In the genomic region with DNA sequence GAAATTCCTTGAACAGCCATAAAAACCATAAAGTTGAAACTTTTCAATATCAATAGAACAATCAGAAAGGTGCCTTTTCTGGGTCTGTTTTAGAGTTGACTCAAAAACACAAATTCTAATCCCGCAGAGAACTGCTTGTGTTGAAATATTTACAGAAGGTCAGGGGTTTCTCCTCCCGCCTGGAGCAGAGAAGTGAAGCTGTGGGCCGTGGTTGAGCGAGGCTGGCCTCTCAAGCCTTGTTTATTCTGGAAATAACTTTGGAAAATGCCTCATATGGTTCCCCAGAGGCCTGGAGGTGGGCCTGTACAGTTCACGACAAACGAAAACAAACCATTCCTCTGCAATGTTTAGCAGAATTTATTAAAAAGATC, we compare ENCODE assay signal across 1 cellular context.
TF ChIP-seq lines count a peak whose summit lies in the region.

No MANE protein-coding gene starts in this region.

TF ChIP-seq in HepG2, 621 proteins besides CTCF, POLR2A, EP300 and RAD21 (continued from another document and continues in another):
- TF ChIP-seq, protein P1, sequence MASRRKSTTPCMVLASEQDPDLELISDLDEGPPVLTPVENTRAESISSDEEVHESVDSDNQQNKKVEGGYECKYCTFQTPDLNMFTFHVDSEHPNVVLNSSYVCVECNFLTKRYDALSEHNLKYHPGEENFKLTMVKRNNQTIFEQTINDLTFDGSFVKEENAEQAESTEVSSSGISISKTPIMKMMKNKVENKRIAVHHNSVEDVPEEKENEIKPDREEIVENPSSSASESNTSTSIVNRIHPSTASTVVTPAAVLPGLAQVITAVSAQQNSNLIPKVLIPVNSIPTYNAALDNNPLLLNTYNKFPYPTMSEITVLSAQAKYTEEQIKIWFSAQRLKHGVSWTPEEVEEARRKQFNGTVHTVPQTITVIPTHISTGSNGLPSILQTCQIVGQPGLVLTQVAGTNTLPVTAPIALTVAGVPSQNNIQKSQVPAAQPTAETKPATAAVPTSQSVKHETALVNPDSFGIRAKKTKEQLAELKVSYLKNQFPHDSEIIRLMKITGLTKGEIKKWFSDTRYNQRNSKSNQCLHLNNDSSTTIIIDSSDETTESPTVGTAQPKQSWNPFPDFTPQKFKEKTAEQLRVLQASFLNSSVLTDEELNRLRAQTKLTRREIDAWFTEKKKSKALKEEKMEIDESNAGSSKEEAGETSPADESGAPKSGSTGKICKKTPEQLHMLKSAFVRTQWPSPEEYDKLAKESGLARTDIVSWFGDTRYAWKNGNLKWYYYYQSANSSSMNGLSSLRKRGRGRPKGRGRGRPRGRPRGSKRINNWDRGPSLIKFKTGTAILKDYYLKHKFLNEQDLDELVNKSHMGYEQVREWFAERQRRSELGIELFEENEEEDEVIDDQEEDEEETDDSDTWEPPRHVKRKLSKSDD (CRISPR knock-in tag; IDR thresholded peaks at IDR 0.05; ENCODE audit: low read depth), result no peak
- TF ChIP-seq PITX1 (CRISPR knock-in tag; IDR thresholded peaks at IDR 0.05) (peak; percentile 86), DMAP1 (CRISPR knock-in tag; IDR thresholded peaks at IDR 0.05) (no peak; the same call in 1 of the 2 replicates), ZNF567 (CRISPR knock-in tag; IDR thresholded peaks at IDR 0.05; ENCODE audit: borderline replicate concordance) (no peak), GATA4 (IDR thresholded peaks at IDR 0.05; ENCODE audit: borderline replicate concordance, low read depth) (no peak; the same call in 1 of the 2 replicates), TOPORS (CRISPR knock-in tag; IDR thresholded peaks at IDR 0.05) (no peak), DZIP1 (CRISPR knock-in tag; IDR thresholded peaks at IDR 0.05) (no peak), ZNF629 (CRISPR knock-in tag; conservative IDR thresholded peaks at IDR 0.05) (no peak), NR2F2 (IDR thresholded peaks at IDR 0.05; ENCODE audit: borderline replicate concordance, low read depth) (peak; percentile 84), BRCA1 (CRISPR knock-in tag; IDR thresholded peaks at IDR 0.05) (no peak), MAX (IDR thresholded peaks at IDR 0.05) (no peak; the same call in 1 of the 2 replicates), ONECUT2 (CRISPR knock-in tag; IDR thresholded peaks at IDR 0.05) (no peak), SP5 (CRISPR knock-in tag; IDR thresholded peaks at IDR 0.05; ENCODE audit: borderline replicate concordance, low read depth) (peak; percentile 30; the same call in 1 of the 2 replicates), MED13 (CRISPR knock-in tag; IDR thresholded peaks at IDR 0.05) (no peak), ZNF790 (CRISPR knock-in tag; IDR thresholded peaks at IDR 0.05; ENCODE audit: borderline replicate concordance) (no peak), MATR3 (CRISPR knock-in tag; IDR thresholded peaks at IDR 0.05) (no peak), ZNF317 (CRISPR knock-in tag; IDR thresholded peaks at IDR 0.05) (0 out of 2 replicates have a peak, but pooled peaks have one; percentile 42), SNAPC2 (CRISPR knock-in tag; IDR thresholded peaks at IDR 0.05) (no peak), ZFYVE20 (CRISPR knock-in tag; IDR thresholded peaks at IDR 0.05; ENCODE audit: borderline replicate concordance, low read depth) (no peak), CCAR2 (optimal IDR thresholded peaks at IDR 0.05; ENCODE audit: low read depth, low read length) (no peak), HNRNPH1 (optimal IDR thresholded peaks at IDR 0.05; ENCODE audit: low read depth, low read length) (no peak), THYN1 (CRISPR knock-in tag; IDR thresholded peaks at IDR 0.05; ENCODE audit: borderline replicate concordance, low read depth) (no peak), TBX2 (CRISPR knock-in tag; IDR thresholded peaks at IDR 0.05; ENCODE audit: borderline replicate concordance) (peak; percentile 45; the same call in 1 of the 2 replicates), IKZF5 (CRISPR knock-in tag; IDR thresholded peaks at IDR 0.05) (0 out of 2 replicates have a peak, but pooled peaks have one; percentile 57), ZNF878 (CRISPR knock-in tag; IDR thresholded peaks at IDR 0.05) (no peak), MTF1 (CRISPR knock-in tag; IDR thresholded peaks at IDR 0.05) (no peak), ZSCAN31 (CRISPR knock-in tag; IDR thresholded peaks at IDR 0.05; ENCODE audit: low read depth) (no peak), ZNF232 (CRISPR knock-in tag; IDR thresholded peaks at IDR 0.05; ENCODE audit: borderline replicate concordance) (no peak), ZNF773 (CRISPR knock-in tag; IDR thresholded peaks at IDR 0.05; ENCODE audit: borderline replicate concordance) (no peak), ZNF274 (CRISPR knock-in tag; IDR thresholded peaks at IDR 0.05) (no peak), ZNF558 (CRISPR knock-in tag; IDR thresholded peaks at IDR 0.05; ENCODE audit: borderline replicate concordance) (no peak), AHR (CRISPR knock-in tag; IDR thresholded peaks at IDR 0.05) (no peak), SRF (IDR thresholded peaks at IDR 0.05; ENCODE audit: low read depth, low read length) (peak; percentile 49; the same call in 1 of the 2 replicates), UBTF (CRISPR knock-in tag; IDR thresholded peaks at IDR 0.05) (no peak), U2AF1 (optimal IDR thresholded peaks at IDR 0.05; ENCODE audit: low read depth, low read length) (no peak), SUZ12 (IDR thresholded peaks at IDR 0.05; ENCODE audit: low read depth, low read length) (no peak), KMT2B (CRISPR knock-in tag; IDR thresholded peaks at IDR 0.05) (no peak), ZNF839 (CRISPR knock-in tag; IDR thresholded peaks at IDR 0.05; ENCODE audit: borderline replicate concordance) (no peak), BRD4 (CRISPR knock-in tag; IDR thresholded peaks at IDR 0.05) (no peak), ZBTB38 (CRISPR knock-in tag; IDR thresholded peaks at IDR 0.05) (no peak), NR3C1 (CRISPR knock-in tag; IDR thresholded peaks at IDR 0.05) (no peak)
- TF ChIP-seq, protein P2, sequence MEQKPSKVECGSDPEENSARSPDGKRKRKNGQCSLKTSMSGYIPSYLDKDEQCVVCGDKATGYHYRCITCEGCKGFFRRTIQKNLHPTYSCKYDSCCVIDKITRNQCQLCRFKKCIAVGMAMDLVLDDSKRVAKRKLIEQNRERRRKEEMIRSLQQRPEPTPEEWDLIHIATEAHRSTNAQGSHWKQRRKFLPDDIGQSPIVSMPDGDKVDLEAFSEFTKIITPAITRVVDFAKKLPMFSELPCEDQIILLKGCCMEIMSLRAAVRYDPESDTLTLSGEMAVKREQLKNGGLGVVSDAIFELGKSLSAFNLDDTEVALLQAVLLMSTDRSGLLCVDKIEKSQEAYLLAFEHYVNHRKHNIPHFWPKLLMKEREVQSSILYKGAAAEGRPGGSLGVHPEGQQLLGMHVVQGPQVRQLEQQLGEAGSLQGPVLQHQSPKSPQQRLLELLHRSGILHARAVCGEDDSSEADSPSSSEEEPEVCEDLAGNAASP (CRISPR knock-in tag; IDR thresholded peaks at IDR 0.05; ENCODE audit: borderline replicate concordance), result 0 out of 2 replicates have a peak, but pooled peaks have one; percentile 48
- TF ChIP-seq, protein P3, sequence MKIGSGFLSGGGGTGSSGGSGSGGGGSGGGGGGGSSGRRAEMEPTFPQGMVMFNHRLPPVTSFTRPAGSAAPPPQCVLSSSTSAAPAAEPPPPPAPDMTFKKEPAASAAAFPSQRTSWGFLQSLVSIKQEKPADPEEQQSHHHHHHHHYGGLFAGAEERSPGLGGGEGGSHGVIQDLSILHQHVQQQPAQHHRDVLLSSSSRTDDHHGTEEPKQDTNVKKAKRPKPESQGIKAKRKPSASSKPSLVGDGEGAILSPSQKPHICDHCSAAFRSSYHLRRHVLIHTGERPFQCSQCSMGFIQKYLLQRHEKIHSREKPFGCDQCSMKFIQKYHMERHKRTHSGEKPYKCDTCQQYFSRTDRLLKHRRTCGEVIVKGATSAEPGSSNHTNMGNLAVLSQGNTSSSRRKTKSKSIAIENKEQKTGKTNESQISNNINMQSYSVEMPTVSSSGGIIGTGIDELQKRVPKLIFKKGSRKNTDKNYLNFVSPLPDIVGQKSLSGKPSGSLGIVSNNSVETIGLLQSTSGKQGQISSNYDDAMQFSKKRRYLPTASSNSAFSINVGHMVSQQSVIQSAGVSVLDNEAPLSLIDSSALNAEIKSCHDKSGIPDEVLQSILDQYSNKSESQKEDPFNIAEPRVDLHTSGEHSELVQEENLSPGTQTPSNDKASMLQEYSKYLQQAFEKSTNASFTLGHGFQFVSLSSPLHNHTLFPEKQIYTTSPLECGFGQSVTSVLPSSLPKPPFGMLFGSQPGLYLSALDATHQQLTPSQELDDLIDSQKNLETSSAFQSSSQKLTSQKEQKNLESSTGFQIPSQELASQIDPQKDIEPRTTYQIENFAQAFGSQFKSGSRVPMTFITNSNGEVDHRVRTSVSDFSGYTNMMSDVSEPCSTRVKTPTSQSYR (CRISPR knock-in tag; IDR thresholded peaks at IDR 0.05; ENCODE audit: borderline replicate concordance), result no peak
- TF ChIP-seq, protein P4, sequence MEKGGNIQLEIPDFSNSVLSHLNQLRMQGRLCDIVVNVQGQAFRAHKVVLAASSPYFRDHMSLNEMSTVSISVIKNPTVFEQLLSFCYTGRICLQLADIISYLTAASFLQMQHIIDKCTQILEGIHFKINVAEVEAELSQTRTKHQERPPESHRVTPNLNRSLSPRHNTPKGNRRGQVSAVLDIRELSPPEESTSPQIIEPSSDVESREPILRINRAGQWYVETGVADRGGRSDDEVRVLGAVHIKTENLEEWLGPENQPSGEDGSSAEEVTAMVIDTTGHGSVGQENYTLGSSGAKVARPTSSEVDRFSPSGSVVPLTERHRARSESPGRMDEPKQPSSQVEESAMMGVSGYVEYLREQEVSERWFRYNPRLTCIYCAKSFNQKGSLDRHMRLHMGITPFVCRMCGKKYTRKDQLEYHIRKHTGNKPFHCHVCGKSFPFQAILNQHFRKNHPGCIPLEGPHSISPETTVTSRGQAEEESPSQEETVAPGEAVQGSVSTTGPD (CRISPR knock-in tag; IDR thresholded peaks at IDR 0.05), result no peak
- TF ChIP-seq, protein P5, sequence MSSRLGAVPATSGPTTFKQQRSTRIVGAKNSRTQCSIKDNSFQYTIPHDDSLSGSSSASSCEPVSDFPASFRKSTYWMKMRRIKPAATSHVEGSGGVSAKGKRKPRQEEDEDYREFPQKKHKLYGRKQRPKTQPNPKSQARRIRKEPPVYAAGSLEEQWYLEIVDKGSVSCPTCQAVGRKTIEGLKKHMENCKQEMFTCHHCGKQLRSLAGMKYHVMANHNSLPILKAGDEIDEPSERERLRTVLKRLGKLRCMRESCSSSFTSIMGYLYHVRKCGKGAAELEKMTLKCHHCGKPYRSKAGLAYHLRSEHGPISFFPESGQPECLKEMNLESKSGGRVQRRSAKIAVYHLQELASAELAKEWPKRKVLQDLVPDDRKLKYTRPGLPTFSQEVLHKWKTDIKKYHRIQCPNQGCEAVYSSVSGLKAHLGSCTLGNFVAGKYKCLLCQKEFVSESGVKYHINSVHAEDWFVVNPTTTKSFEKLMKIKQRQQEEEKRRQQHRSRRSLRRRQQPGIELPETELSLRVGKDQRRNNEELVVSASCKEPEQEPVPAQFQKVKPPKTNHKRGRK (CRISPR knock-in tag; IDR thresholded peaks at IDR 0.05), result no peak
- TF ChIP-seq, protein P6, sequence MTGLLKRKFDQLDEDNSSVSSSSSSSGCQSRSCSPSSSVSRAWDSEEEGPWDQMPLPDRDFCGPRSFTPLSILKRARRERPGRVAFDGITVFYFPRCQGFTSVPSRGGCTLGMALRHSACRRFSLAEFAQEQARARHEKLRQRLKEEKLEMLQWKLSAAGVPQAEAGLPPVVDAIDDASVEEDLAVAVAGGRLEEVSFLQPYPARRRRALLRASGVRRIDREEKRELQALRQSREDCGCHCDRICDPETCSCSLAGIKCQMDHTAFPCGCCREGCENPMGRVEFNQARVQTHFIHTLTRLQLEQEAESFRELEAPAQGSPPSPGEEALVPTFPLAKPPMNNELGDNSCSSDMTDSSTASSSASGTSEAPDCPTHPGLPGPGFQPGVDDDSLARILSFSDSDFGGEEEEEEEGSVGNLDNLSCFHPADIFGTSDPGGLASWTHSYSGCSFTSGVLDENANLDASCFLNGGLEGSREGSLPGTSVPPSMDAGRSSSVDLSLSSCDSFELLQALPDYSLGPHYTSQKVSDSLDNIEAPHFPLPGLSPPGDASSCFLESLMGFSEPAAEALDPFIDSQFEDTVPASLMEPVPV (CRISPR knock-in tag; IDR thresholded peaks at IDR 0.05), result no peak
